In genomic region chr7:73387221-73387828, GRCh38 we compare ENCODE assay signal across 2 cellular contexts.
A peak's percentile ranks its signal among the peaks of the same experiment; 100 is the strongest.
TF ChIP-seq lines count a peak whose summit lies in the region.

No MANE protein-coding gene starts in this region.

TF ChIP-seq in HepG2, 621 proteins besides CTCF, POLR2A, EP300 and RAD21:
- TF ChIP-seq, protein P1, sequence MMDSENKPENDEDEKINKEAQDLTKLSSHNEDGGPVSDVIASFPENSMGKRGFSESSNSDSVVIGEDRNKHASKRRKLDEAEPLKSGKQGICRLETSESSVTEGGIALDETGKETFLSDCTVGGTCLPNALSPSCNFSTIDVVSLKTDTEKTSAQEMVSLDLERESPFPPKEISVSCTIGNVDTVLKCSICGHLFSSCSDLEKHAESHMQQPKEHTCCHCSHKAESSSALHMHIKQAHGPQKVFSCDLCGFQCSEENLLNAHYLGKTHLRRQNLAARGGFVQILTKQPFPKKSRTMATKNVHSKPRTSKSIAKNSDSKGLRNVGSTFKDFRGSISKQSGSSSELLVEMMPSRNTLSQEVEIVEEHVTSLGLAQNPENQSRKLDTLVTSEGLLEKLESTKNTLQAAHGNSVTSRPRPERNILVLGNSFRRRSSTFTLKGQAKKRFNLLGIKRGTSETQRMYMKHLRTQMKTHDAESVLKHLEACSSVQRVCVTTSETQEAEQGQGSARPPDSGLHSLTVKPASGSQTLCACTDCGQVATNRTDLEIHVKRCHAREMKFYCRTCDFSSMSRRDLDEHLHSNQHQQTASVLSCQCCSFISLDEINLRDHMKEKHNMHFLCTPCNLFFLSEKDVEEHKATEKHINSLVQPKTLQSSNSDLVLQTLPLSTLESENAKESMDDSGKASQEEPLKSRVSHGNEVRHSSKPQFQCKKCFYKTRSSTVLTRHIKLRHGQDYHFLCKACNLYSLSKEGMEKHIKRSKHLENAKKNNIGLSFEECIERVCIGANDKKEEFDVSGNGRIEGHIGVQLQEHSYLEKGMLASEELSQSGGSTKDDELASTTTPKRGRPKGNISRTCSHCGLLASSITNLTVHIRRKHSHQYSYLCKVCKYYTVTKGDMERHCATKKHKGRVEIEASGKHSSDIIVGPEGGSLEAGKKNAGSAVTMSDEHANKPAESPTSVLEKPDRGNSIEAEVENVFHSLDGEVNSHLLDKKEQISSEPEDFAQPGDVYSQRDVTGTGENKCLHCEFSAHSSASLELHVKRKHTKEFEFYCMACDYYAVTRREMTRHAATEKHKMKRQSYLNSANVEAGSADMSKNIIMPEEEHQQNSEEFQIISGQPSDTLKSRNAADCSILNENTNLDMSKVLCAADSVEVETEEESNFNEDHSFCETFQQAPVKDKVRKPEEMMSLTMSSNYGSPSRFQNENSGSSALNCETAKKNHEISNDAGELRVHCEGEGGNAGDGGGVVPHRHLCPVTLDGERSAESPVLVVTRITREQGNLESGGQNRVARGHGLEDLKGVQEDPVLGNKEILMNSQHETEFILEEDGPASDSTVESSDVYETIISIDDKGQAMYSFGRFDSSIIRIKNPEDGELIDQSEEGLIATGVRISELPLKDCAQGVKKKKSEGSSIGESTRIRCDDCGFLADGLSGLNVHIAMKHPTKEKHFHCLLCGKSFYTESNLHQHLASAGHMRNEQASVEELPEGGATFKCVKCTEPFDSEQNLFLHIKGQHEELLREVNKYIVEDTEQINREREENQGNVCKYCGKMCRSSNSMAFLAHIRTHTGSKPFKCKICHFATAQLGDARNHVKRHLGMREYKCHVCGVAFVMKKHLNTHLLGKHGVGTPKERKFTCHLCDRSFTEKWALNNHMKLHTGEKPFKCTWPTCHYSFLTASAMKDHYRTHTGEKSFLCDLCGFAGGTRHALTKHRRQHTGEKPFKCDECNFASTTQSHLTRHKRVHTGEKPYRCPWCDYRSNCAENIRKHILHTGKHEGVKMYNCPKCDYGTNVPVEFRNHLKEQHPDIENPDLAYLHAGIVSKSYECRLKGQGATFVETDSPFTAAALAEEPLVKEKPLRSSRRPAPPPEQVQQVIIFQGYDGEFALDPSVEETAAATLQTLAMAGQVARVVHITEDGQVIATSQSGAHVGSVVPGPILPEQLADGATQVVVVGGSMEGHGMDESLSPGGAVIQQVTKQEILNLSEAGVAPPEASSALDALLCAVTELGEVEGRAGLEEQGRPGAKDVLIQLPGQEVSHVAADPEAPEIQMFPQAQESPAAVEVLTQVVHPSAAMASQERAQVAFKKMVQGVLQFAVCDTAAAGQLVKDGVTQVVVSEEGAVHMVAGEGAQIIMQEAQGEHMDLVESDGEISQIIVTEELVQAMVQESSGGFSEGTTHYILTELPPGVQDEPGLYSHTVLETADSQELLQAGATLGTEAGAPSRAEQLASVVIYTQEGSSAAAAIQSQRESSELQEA (CRISPR knock-in tag; IDR thresholded peaks at IDR 0.05; ENCODE audit: not compliant biosample characterization), result no peak
- peak; percentile 100 for TF ChIP-seq ZNF136 (CRISPR knock-in tag; IDR thresholded peaks at IDR 0.05; ENCODE audit: low read depth)

TF ChIP-seq in WTC11, 78 proteins besides CTCF, POLR2A, EP300 and RAD21:
- TF ChIP-seq ZNF416 (CRISPR knock-in tag; IDR thresholded peaks at IDR 0.05), result no peak
- no peak for TF ChIP-seq PRRX2 (CRISPR knock-in tag; IDR thresholded peaks at IDR 0.05)
- no peak for TF ChIP-seq NFE2L1 (CRISPR knock-in tag; IDR thresholded peaks at IDR 0.05)
- no peak for TF ChIP-seq TCF7 (CRISPR knock-in tag; IDR thresholded peaks at IDR 0.05; ENCODE audit: low read depth)
- TF ChIP-seq E2F1 (CRISPR knock-in tag; IDR thresholded peaks at IDR 0.05), result no peak
- no peak for TF ChIP-seq SOX15 (CRISPR knock-in tag; IDR thresholded peaks at IDR 0.05)
- TF ChIP-seq ARID4B (CRISPR knock-in tag; IDR thresholded peaks at IDR 0.05; ENCODE audit: borderline replicate concordance), result no peak
- no peak for TF ChIP-seq MAX (CRISPR knock-in tag; IDR thresholded peaks at IDR 0.05)
- TF ChIP-seq, protein P2, sequence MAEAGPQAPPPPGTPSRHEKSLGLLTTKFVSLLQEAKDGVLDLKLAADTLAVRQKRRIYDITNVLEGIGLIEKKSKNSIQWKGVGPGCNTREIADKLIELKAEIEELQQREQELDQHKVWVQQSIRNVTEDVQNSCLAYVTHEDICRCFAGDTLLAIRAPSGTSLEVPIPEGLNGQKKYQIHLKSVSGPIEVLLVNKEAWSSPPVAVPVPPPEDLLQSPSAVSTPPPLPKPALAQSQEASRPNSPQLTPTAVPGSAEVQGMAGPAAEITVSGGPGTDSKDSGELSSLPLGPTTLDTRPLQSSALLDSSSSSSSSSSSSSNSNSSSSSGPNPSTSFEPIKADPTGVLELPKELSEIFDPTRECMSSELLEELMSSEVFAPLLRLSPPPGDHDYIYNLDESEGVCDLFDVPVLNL (CRISPR knock-in tag; IDR thresholded peaks at IDR 0.05; ENCODE audit: borderline replicate concordance, low read depth), result no peak
- no peak for TF ChIP-seq TP53 (CRISPR knock-in tag; IDR thresholded peaks at IDR 0.05)
- TF ChIP-seq KAT7 (CRISPR knock-in tag; IDR thresholded peaks at IDR 0.05; ENCODE audit: borderline replicate concordance), result no peak
- TF ChIP-seq ZNF232 (CRISPR knock-in tag; IDR thresholded peaks at IDR 0.05), result no peak
- TF ChIP-seq, protein P3, sequence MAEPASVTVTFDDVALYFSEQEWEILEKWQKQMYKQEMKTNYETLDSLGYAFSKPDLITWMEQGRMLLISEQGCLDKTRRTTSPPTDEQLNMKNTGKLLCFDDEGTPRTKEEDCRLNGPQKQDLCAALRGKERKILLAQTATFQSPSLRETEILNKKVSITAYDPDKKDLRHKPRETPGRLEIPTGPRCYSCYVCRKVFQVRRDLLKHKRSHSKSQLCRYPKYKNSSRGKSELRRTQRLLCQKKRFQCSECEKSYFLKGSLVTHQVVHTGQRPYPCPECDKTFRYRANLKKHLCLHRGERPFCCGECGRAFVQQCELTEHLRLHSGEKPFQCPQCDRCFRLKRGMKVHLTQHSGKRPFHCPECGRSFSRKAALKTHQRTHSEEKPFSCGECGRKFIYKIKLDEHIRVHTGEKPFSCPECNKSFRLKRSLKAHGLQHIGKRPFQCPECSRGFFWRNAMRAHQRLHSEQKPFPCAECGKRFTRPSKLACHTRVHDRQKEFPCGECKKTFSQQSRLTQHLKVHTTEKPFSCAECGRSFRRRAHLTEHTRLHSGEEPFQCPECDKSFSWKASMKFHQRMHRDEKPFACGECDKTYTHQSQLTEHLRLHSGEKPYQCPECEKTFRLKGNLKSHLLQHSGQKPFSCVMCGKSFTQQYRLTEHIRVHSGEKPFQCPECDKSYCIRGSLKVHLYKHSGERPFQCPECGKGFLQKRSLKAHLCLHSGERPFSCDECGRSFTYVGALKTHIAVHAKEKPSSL (CRISPR knock-in tag; conservative IDR thresholded peaks at IDR 0.05), result no peak
- no peak for TF ChIP-seq HMGA2 (CRISPR knock-in tag; IDR thresholded peaks at IDR 0.05)
- no peak for TF ChIP-seq ZSCAN18 (CRISPR knock-in tag; IDR thresholded peaks at IDR 0.05)
- no peak for TF ChIP-seq JUN (CRISPR knock-in tag; IDR thresholded peaks at IDR 0.05)
- no peak for TF ChIP-seq RORB (CRISPR knock-in tag; IDR thresholded peaks at IDR 0.05)
- no peak for TF ChIP-seq GTF2I (CRISPR knock-in tag; conservative IDR thresholded peaks at IDR 0.05)
- no peak for TF ChIP-seq FOXP4 (CRISPR knock-in tag; IDR thresholded peaks at IDR 0.05)
TF ChIP-seq in WTC11: peak in this region for 0.
